In genomic region chr2:215681799-215682594, GRCh38 we compare ENCODE assay signal across 17 cellular contexts.
DNase-seq lines count a peak whose midpoint lies in the region; ATAC-seq, FAIRE-seq and TF ChIP-seq lines count a peak whose summit lies in the region.
"Had no signal": no experiment of that assay in that cellular context is flagged by ENCODE, and none has a peak within 500 bp of the region (broad histone marks: within the 10 kb centered on the region; RNA-seq: fewer than 3 reads in every experiment).

No MANE protein-coding gene starts in this region.

- CTCF ChIA-PET in A549 (lab: Yijun Ruan, JAX), result interaction anchor here (1.4 kb wide), 1 partner anchor 11 kb away, joined by 4 read pairs; no protein-coding TSS in a partner anchor
- CTCF ChIA-PET in CD4-positive, alpha-beta memory T cell (lab: Charles Lee; ENCODE audit: partially characterized antibody), result no interaction called here
- CTCF ChIA-PET in PC-9 (lab: Charles Lee), result interaction anchor here (0.6 kb wide), 1 partner anchor 144 kb away, joined by 3 read pairs; no protein-coding TSS in a partner anchor

- H3K27ac ChIP-seq in A549 (peak overlapping the region; percentile 54 to 77), PC-9 (peak overlapping the region; percentile 61), hepatocyte (peak overlapping the region; percentile 75), small intestine (ENCODE audit: low read depth in 1 of 2, low read length in 1 of 2) (no peak overlapping the region)
- no peak overlapping the region for H3K27ac ChIP-seq in CD4-positive, alpha-beta memory T cell (ENCODE audit: low read depth, low read length)
- H3K27ac ChIP-seq: cardiac muscle cell, parathyroid adenoma, suprapubic skin had no signal

- 92% methylated on average over 4 of the region's 4 CpGs for WGBS in A549 (ENCODE audit: missing lambda C conversion rate)
- WGBS in hepatocyte (ENCODE audit: low lambda C conversion rate, missing lambda C conversion rate), result 72% methylated on average over 4 of the region's 4 CpGs
- WGBS in small intestine, 3 donors, result 51 to 68% (median 57%) methylated on average over 4 of the region's 4 CpGs

- no peaks in the 10 kb centered on the region for H3K36me3 Mint-ChIP-seq in CD4-positive, alpha-beta memory T cell

- intact Hi-C loops in CD4-positive, alpha-beta memory T cell (cut with micrococcal nuclease), result no loop called here
- intact Hi-C loops in PC-9 (cut with micrococcal nuclease; ENCODE audit: unreplicated experiment) (loop anchor here (2.0 kb wide), 1 partner anchor 239 kb away; no protein-coding TSS in a partner anchor), posterior cingulate gyrus (cut with DNase I) (no loop called here)

- no peak for DNase-seq in A549 (ENCODE audit: low read depth in 1 of 2, low spot score in 1 of 2)
- no peak for DNase-seq in CD4-positive, alpha-beta memory T cell
- no peak for DNase-seq in PC-9
- DNase-seq in hepatocyte (ENCODE audit: low spot score), result no peak
- DNase-seq in KBM-7, result no peak
- DNase-seq in NCI-H128 (lab: John Stamatoyannopoulos, UW; ENCODE audit: unreplicated experiment), result no peak
- DNase-seq in posterior cingulate gyrus, result no peak
- DNase-seq in small intestine, result no peak
- DNase-seq: activated gamma-delta T cell treated with Interleukin-2 at 50 U/mL for 16 hours, BE2C, endodermal cell, H7, NCI-H1694 treated with DMSO at 0.1 percent for 48 hours, NCI-H524 treated with DMSO at 0.1 percent for 48 hours had no signal

- H3K4me1 Mint-ChIP-seq in CD4-positive, alpha-beta memory T cell, result peaks cover 12 to 36% (median 18%) of the 10 kb centered on the region in 4 donors

- no TSS peak for BruUV-seq in PC-9 (replicated peaks; lab: Mats Ljungman, UMichigan)

- no peaks in the 10 kb centered on the region for H3K9me2 ChIP-seq in PC-9 (ENCODE audit: insufficient read depth)
- no peaks in the 10 kb centered on the region for H3K9me2 ChIP-seq in hepatocyte (replicated peaks; ENCODE audit: insufficient read depth)

- H4K20me1 ChIP-seq in PC-9 (ENCODE audit: insufficient read depth) (no peaks in the 10 kb centered on the region), hepatocyte (ENCODE audit: insufficient read depth, poor library complexity, severe bottlenecking) (no peaks in the 10 kb centered on the region)

- ATAC-seq in A549, result no peak

- H3K27me3 Mint-ChIP-seq in CD4-positive, alpha-beta memory T cell, result peaks cover 0 to 2% of the 10 kb centered on the region in 2 donors

- H3K4me3 Mint-ChIP-seq in CD4-positive, alpha-beta memory T cell, result peak overlapping the region in 5 of 8 donors; percentile 4 to 69 (median 53)
- H3K4me3 Mint-ChIP-seq: endodermal cell had no signal

- peaks cover 22% of the 10 kb centered on the region for H3F3A ChIP-seq in PC-9 (ENCODE audit: insufficient read depth, low read depth)

- H3K36me3 ChIP-seq in CD4-positive, alpha-beta memory T cell (ENCODE audit: insufficient read depth, low read length), result no peaks in the 10 kb centered on the region
- no peaks in the 10 kb centered on the region for H3K36me3 ChIP-seq in PC-9 (ENCODE audit: low read depth)
- no peaks in the 10 kb centered on the region for H3K36me3 ChIP-seq in hepatocyte (replicated peaks; ENCODE audit: insufficient read depth, low read depth)
- H3K36me3 ChIP-seq in small intestine (ENCODE audit: control insufficient read depth in 2 of 2, insufficient read depth in 2 of 2, low read length in 2 of 2), result no peaks in the 10 kb centered on the region
- H3K36me3 ChIP-seq: BE2C, cardiac muscle cell, suprapubic skin had no signal

- peak overlapping the region in 5 of 7 donors; percentile 38 to 84 (median 60) for H3K27ac Mint-ChIP-seq in CD4-positive, alpha-beta memory T cell
- H3K27ac Mint-ChIP-seq: endodermal cell had no signal

- POLR2A ChIA-PET in A549 (lab: Yijun Ruan, JAX) (interaction anchor here (0.5 kb wide), 1 partner anchor 12 kb away, joined by 4 read pairs; no protein-coding TSS in a partner anchor), PC-9 (lab: Charles Lee; ENCODE audit: unreplicated experiment) (no interaction called here)
- POLR2A ChIA-PET in CD4-positive, alpha-beta memory T cell (lab: Charles Lee; ENCODE audit: partially characterized antibody), result no interaction called here

- H3K4me1 ChIP-seq in A549 (peaks cover 45% of the 10 kb centered on the region), PC-9 (replicated peaks; ENCODE audit: insufficient read depth) (peaks cover 46% of the 10 kb centered on the region), hepatocyte (ENCODE audit: insufficient read depth) (peaks cover 21% of the 10 kb centered on the region), small intestine (ENCODE audit: control insufficient read depth in 2 of 2, insufficient read depth in 1 of 2, low read depth in 1 of 2, low read length in 1 of 2) (no peaks in the 10 kb centered on the region)
- H3K4me1 ChIP-seq in CD4-positive, alpha-beta memory T cell (ENCODE audit: insufficient read depth, low read length), result peaks cover 23% of the 10 kb centered on the region
- H3K4me1 ChIP-seq: BE2C had no signal

- H3K27me3 ChIP-seq in CD4-positive, alpha-beta memory T cell (ENCODE audit: insufficient read depth, low read length), result no peaks in the 10 kb centered on the region
- H3K27me3 ChIP-seq in PC-9 (ENCODE audit: insufficient read depth, low read depth), result no peaks in the 10 kb centered on the region
- H3K27me3 ChIP-seq in hepatocyte, result no peaks in the 10 kb centered on the region
- no peaks in the 10 kb centered on the region for H3K27me3 ChIP-seq in small intestine (ENCODE audit: control insufficient read depth in 2 of 2, insufficient read depth in 2 of 2, low read length in 2 of 2)
- H3K27me3 ChIP-seq: BE2C, cardiac muscle cell, suprapubic skin had no signal

- H2AFZ ChIP-seq in PC-9 (0 out of 2 replicates have a peak overlapping the region, but pooled peaks have one; percentile 67), hepatocyte (no peak overlapping the region)

- TF ChIP-seq POLR2A in A549 (IDR thresholded peaks at IDR 0.05; ENCODE audit: low read length), result no peak

- H3K4me3 ChIP-seq in A549, result no peak overlapping the region
- H3K4me3 ChIP-seq in CD4-positive, alpha-beta memory T cell (ENCODE audit: low read length in 2 of 2), result no peak overlapping the region
- H3K4me3 ChIP-seq in PC-9, result peak overlapping the region; percentile 1; the same call in 1 of the 2 replicates
- no peak overlapping the region for H3K4me3 ChIP-seq in hepatocyte
- no peak overlapping the region for H3K4me3 ChIP-seq in small intestine (ENCODE audit: low read depth in 1 of 2, low read length in 2 of 2)
- H3K4me3 ChIP-seq: cardiac muscle cell, suprapubic skin had no signal

- FAIRE-seq in A549 (lab: Jason Lieb, UNC) (no peak), small intestine (lab: Jason Lieb, UNC) (no peak)

- no peak for TF ChIP-seq EP300 in A549 (IDR thresholded peaks at IDR 0.05)

- TF ChIP-seq CTCF in A549 (IDR thresholded peaks at IDR 0.05) (no peak), PC-9 (conservative IDR thresholded peaks at IDR 0.05) (no peak), hepatocyte (IDR thresholded peaks at IDR 0.05; ENCODE audit: poor library complexity) (no peak)

- no peaks in the 10 kb centered on the region for H3K9me3 ChIP-seq in A549
- peaks cover 0 to 4% of the 10 kb centered on the region in 2 donors for H3K9me3 ChIP-seq in CD4-positive, alpha-beta memory T cell (ENCODE audit: control insufficient read depth in 1 of 2, low read length in 2 of 2)
- peaks cover 7% of the 10 kb centered on the region for H3K9me3 ChIP-seq in PC-9 (ENCODE audit: insufficient read depth, low read depth)
- H3K9me3 ChIP-seq in hepatocyte (ENCODE audit: low read depth), result no peaks in the 10 kb centered on the region
- H3K9me3 ChIP-seq in small intestine (ENCODE audit: control insufficient read depth, low read depth), result no peaks in the 10 kb centered on the region
- H3K9me3 ChIP-seq: BE2C, suprapubic skin had no signal

- no peak for TF ChIP-seq RAD21 in A549 (conservative IDR thresholded peaks at IDR 0.05 in 1 of 2, IDR thresholded peaks at IDR 0.05 in 1 of 2)

- H3K9me3 Mint-ChIP-seq in CD4-positive, alpha-beta memory T cell, result peaks cover 0 to 4% (median 0%) of the 10 kb centered on the region in 8 donors

- H3K79me2 ChIP-seq in PC-9 (ENCODE audit: low read depth) (no peaks in the 10 kb centered on the region), hepatocyte (no peaks in the 10 kb centered on the region)
- H3K79me2 ChIP-seq: parathyroid adenoma had no signal

- in situ Hi-C loops in KBM-7 (cut with MboI; ENCODE audit: low pct_unique_long_range_greater_than_20kb, low sequenced_read_pairs), result no loop called here

- H3K4me2 ChIP-seq in A549, result peak overlapping the region; percentile 55; the same call in 2 of the 3 replicates
- H3K4me2 ChIP-seq in PC-9, result peak overlapping the region; percentile 43
- peak overlapping the region; percentile 4 for H3K4me2 ChIP-seq in hepatocyte

TF ChIP-seq in A549, 52 proteins besides CTCF, POLR2A, EP300 and RAD21:
- no peak for TF ChIP-seq MAX (IDR thresholded peaks at IDR 0.05)
- TF ChIP-seq RNF2 (IDR thresholded peaks at IDR 0.05; ENCODE audit: borderline replicate concordance, low read depth), result no peak
- no peak for TF ChIP-seq MAZ (IDR thresholded peaks at IDR 0.05; ENCODE audit: borderline replicate concordance, low read depth, low read length)
- no peak for TF ChIP-seq RFX5 (IDR thresholded peaks at IDR 0.05)
- no peak for TF ChIP-seq HOXB5 (CRISPR knock-in tag; IDR thresholded peaks at IDR 0.05)
- no peak for TF ChIP-seq SMC3 (IDR thresholded peaks at IDR 0.05)
- no peak for TF ChIP-seq KDM1A (IDR thresholded peaks at IDR 0.05; ENCODE audit: low read depth)
- no peak for TF ChIP-seq E2F6 (IDR thresholded peaks at IDR 0.05; ENCODE audit: borderline replicate concordance, low read depth)
- TF ChIP-seq NR3C1 (IDR thresholded peaks at IDR 0.05), result no peak
- no peak for TF ChIP-seq GATA3 (IDR thresholded peaks at IDR 0.05; ENCODE audit: borderline replicate concordance)
- no peak for TF ChIP-seq TFCP2L1 (CRISPR knock-in tag; IDR thresholded peaks at IDR 0.05)

Comparison
In these comparisons a context has a peak if more than half of its experiments do, and no peak if none do; other contexts are left out.
1. H3K27ac ChIP-seq: peak in A549 (2 of 2), PC-9 (single experiment) and hepatocyte (single experiment); none in CD4-positive, alpha-beta memory T cell (single experiment) and small intestine (0 of 2).
2. H3K4me2 ChIP-seq: peak in every context shown above with its lines; median percentile 55 in A549; 43 in PC-9; 4 in hepatocyte.